Comparison of ENCODE assay signal across 8 cellular contexts in the genomic region with DNA sequence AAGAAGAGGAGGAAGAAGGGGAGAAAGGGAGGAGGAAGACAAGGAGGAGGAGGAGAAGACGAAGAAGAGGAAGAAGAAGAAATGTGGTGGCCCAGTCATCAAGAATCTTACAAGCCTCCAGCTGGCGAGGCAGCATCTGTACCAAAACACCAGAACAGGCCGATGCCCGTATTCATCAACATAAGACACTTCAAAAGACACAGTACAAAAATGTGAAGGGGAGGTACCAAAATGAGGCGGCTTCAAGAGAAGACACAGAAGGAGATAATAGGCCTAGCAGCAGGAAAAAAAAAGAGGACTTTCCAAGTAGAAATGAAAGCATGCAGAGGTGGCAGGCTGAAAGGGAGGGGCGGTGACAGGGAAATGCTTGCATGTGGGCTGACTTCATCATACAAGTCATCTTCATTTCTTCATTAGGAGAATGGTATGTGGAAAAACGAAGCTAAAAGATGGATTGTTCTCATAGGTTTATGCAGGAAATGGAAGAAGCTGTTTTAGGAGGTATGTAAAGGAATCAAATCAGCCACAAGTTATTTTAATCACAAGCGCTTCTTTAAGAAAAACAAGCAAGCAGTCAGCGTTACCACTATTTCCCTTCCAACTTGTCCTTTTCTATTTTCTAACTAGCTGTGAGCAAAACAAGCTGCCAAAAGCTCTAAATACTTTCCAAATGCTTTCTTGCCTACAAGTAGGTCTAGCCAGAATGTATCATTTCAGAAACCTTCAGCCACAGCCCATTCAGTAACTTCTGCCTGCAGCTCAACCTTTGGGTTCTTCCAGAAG.
DNase-seq lines count a peak whose midpoint lies in the region; ATAC-seq and TF ChIP-seq lines count a peak whose summit lies in the region.

No MANE protein-coding gene starts in this region.

- H3K36me3 Mint-ChIP-seq in activated T-helper 17 cell treated with anti-CD3 and anti-CD28 coated beads, Interleukin-2, amount 50 U/mL, for 72 hours (ENCODE audit: low read depth) = peaks cover 11% of the 10 kb centered on the region
- no peaks in the 10 kb centered on the region for H3K36me3 Mint-ChIP-seq in glutamatergic neuron (ENCODE audit: unreplicated experiment)

- no peak for DNase-seq in glutamatergic neuron
- DNase-seq in NCI-H2171 (lab: John Stamatoyannopoulos, UW) = no peak
- DNase-seq in DMS79 treated with DMSO at 0.1 percent for 48 hours (lab: John Stamatoyannopoulos, UW) = no peak

- H3K4me3 Mint-ChIP-seq in activated T-helper 17 cell treated with anti-CD3 and anti-CD28 coated beads, Interleukin-2, amount 50 U/mL, for 72 hours = peak overlapping the region; percentile 73
- no peak overlapping the region for H3K4me3 Mint-ChIP-seq in glutamatergic neuron (ENCODE audit: unreplicated experiment)

- H3K27me3 Mint-ChIP-seq in activated T-helper 17 cell treated with anti-CD3 and anti-CD28 coated beads, Interleukin-2, amount 50 U/mL, for 72 hours = no peaks in the 10 kb centered on the region
- H3K27me3 Mint-ChIP-seq in glutamatergic neuron (ENCODE audit: unreplicated experiment) = peaks cover 10% of the 10 kb centered on the region

- no peak for TF ChIP-seq CTCF in glutamatergic neuron (IDR thresholded peaks at IDR 0.05; ENCODE audit: partially characterized antibody, unreplicated experiment)

- H3K27ac ChIP-seq in skin epidermis = peak overlapping the region in 19 of 21 experiments; percentile 12 to 79 (median 56)

- no peaks in the 10 kb centered on the region for H3K9me3 Mint-ChIP-seq in activated T-helper 17 cell treated with anti-CD3 and anti-CD28 coated beads, Interleukin-2, amount 50 U/mL, for 72 hours
- peaks cover 18% of the 10 kb centered on the region for H3K9me3 Mint-ChIP-seq in glutamatergic neuron (ENCODE audit: unreplicated experiment)

- peak; percentile 54 for ATAC-seq in GM21723 (IDR thresholded peaks at IDR 0.05; ENCODE audit: unreplicated experiment)
- ATAC-seq in activated T-helper 17 cell treated with anti-CD3 and anti-CD28 coated beads, Interleukin-2, amount 50 U/mL, for 72 hours (replicated peaks) = peak; percentile 88
- ATAC-seq in HG03571 (IDR thresholded peaks at IDR 0.05; ENCODE audit: unreplicated experiment) = no peak
- no peak for ATAC-seq in GM18867 (IDR thresholded peaks at IDR 0.05; ENCODE audit: unreplicated experiment)

- peak overlapping the region; percentile 67 for H3K27ac Mint-ChIP-seq in activated T-helper 17 cell treated with anti-CD3 and anti-CD28 coated beads, Interleukin-2, amount 50 U/mL, for 72 hours
- peak overlapping the region; percentile 82 for H3K27ac Mint-ChIP-seq in glutamatergic neuron (ENCODE audit: unreplicated experiment)

- peaks cover 22% of the 10 kb centered on the region for H3K4me1 Mint-ChIP-seq in activated T-helper 17 cell treated with anti-CD3 and anti-CD28 coated beads, Interleukin-2, amount 50 U/mL, for 72 hours
- H3K4me1 Mint-ChIP-seq in glutamatergic neuron (ENCODE audit: low read depth, unreplicated experiment) = peaks cover 24% of the 10 kb centered on the region

- no peak overlapping the region for H3K4me3 ChIP-seq in skin epidermis

Comparison
In these comparisons a context has a peak if more than half of its experiments do, and no peak if none do; other contexts are left out.
1. ATAC-seq: peak in GM21723 (single experiment) and activated T-helper 17 cell treated with anti-CD3 and anti-CD28 coated beads, Interleukin-2, amount 50 U/mL, for 72 hours (single experiment); none in HG03571 (single experiment) and GM18867 (single experiment).